1 cellular context compared by ENCODE assay signal in genomic region chr3:155805802-155806618, GRCh38.
TF ChIP-seq lines count a peak whose summit lies in the region.

Gene C3orf33, minus strand, starts transcription at chr3:155806278. Its CDS starts 26 bp downstream, at chr3:155806252.

TF ChIP-seq in K562, 482 proteins besides CTCF, POLR2A, EP300 and RAD21 (continued from another document):
- TF ChIP-seq MXD1 (CRISPR knock-in tag; IDR thresholded peaks at IDR 0.05; ENCODE audit: borderline replicate concordance, poor library complexity, severe bottlenecking) = no peak
- TF ChIP-seq MEF2A (IDR thresholded peaks at IDR 0.05; ENCODE audit: control insufficient read depth, low read depth, low read length) = no peak
- TF ChIP-seq ETS1 (conservative IDR thresholded peaks at IDR 0.05; ENCODE audit: control insufficient read depth, low read depth, low read length) = peak; percentile 62
- peak; percentile 84 for TF ChIP-seq MTA3 (IDR thresholded peaks at IDR 0.05; ENCODE audit: borderline replicate concordance)
- TF ChIP-seq CEBPB (tag; IDR thresholded peaks at IDR 0.05) = no peak
- TF ChIP-seq YY1 (IDR thresholded peaks at IDR 0.05; ENCODE audit: borderline replicate concordance in 1 of 3, control insufficient read depth in 1 of 3, extremely low read depth in 1 of 3, insufficient read depth in 3 of 3, insufficient read length in 1 of 3, insufficient replicate concordance in 2 of 3, low read depth in 1 of 3, low read length in 2 of 3) = peak; percentile 70 to 95 (median 92)
- TF ChIP-seq BCOR (IDR thresholded peaks at IDR 0.05) = no peak
- TF ChIP-seq ZBTB12 (CRISPR knock-in tag; IDR thresholded peaks at IDR 0.05) = no peak
- TF ChIP-seq XRCC3 (IDR thresholded peaks at IDR 0.05) = no peak
- no peak; the same call in 1 of the 2 replicates for TF ChIP-seq STAG1 (CRISPR knock-in tag; IDR thresholded peaks at IDR 0.05; ENCODE audit: borderline replicate concordance)
- peak; percentile 12 to 79; a peak in 2 of 4 replicates for TF ChIP-seq SIN3A (IDR thresholded peaks at IDR 0.05; ENCODE audit: borderline replicate concordance in 2 of 2, control insufficient read depth in 1 of 2, low read depth in 2 of 2, low read length in 2 of 2)
- no peak for TF ChIP-seq ZNF766 (CRISPR knock-in tag; conservative IDR thresholded peaks at IDR 0.05)
